Comparison of ENCODE assay signal across 10 cellular contexts in genomic region chr11:35158371-35159081, GRCh38. TPM values are rescaled to one million over a fixed set of nuclear protein-coding genes. Genes with fewer than 3 reads are reported as not detected.
DNase-seq lines count a peak whose midpoint lies in the region; ATAC-seq, FAIRE-seq and TF ChIP-seq lines count a peak whose summit lies in the region.
"Had no signal": no experiment of that assay in that cellular context is flagged by ENCODE, and none has a peak within 500 bp of the region (broad histone marks: within the 10 kb centered on the region; RNA-seq: fewer than 3 reads in every experiment).

No MANE protein-coding gene starts in this region.

- H3K4me3 Mint-ChIP-seq in stimulated activated naive CD8-positive, alpha-beta T cell treated with anti-CD3 and anti-CD28 coated beads, Interleukin-15, amount 100 ng/mL, for 72 hours: peak overlapping the region; percentile 51 to 73
- H3K4me3 Mint-ChIP-seq: type B pancreatic cell had no signal

- H3K9me3 ChIP-seq in kidney (ENCODE audit: control insufficient read depth in 1 of 2, low read length in 2 of 2): no peaks in the 10 kb centered on the region

- H3K27ac ChIP-seq in kidney (ENCODE audit: low read depth in 2 of 2, low read length in 2 of 2): no peak overlapping the region

- H3K9ac ChIP-seq in kidney (ENCODE audit: low read length in 2 of 2): no peak overlapping the region

- DNase-seq in NCI-H748 (lab: John Stamatoyannopoulos, UW; ENCODE audit: unreplicated experiment): peak; percentile 26
- DNase-seq in NCI-H748 treated with DMSO at 0.1 percent for 48 hours (lab: John Stamatoyannopoulos, UW): no peak
- peak; percentile 69 for DNase-seq in amniotic epithelial cell (ENCODE audit: low read depth)
- peak; percentile 75 for DNase-seq in kidney
- no peak for DNase-seq in stimulated activated naive CD8-positive, alpha-beta T cell treated with anti-CD3 and anti-CD28 coated beads, Interleukin-15, amount 100 ng/mL, for 72 hours
- DNase-seq in activated CD4-positive, alpha-beta T cell treated with anti-CD3 and anti-CD28 coated beads, Interleukin-2, amount 50 U/mL, for 1 hour: no peak
- DNase-seq: activated T-cell treated with anti-CD3 and anti-CD28 coated beads, Interleukin-2, amount 50 U/mL, for 1 hour had no signal

- H3K4me1 Mint-ChIP-seq in stimulated activated naive CD8-positive, alpha-beta T cell treated with anti-CD3 and anti-CD28 coated beads, Interleukin-15, amount 100 ng/mL, for 72 hours: peaks cover 99% of the 10 kb centered on the region

- ATAC-seq in stimulated activated naive CD8-positive, alpha-beta T cell treated with anti-CD3 and anti-CD28 coated beads, Interleukin-15, amount 100 ng/mL, for 72 hours: no peak
- ATAC-seq in HG03469 (IDR thresholded peaks at IDR 0.05; ENCODE audit: unreplicated experiment) (no peak), GM19023 (IDR thresholded peaks at IDR 0.05; ENCODE audit: unreplicated experiment) (no peak)

- H3K36me3 ChIP-seq in kidney (ENCODE audit: control insufficient read depth in 1 of 2, insufficient read depth in 2 of 2, low read length in 2 of 2): no peaks in the 10 kb centered on the region

- H3K27ac Mint-ChIP-seq in stimulated activated naive CD8-positive, alpha-beta T cell treated with anti-CD3 and anti-CD28 coated beads, Interleukin-15, amount 100 ng/mL, for 72 hours: peak overlapping the region; percentile 72 to 81
- H3K27ac Mint-ChIP-seq: type B pancreatic cell had no signal

- peaks cover 0 to 13% of the 10 kb centered on the region in 2 donors for H3K9me3 Mint-ChIP-seq in stimulated activated naive CD8-positive, alpha-beta T cell treated with anti-CD3 and anti-CD28 coated beads, Interleukin-15, amount 100 ng/mL, for 72 hours
- H3K9me3 Mint-ChIP-seq: type B pancreatic cell had no signal

- no peak for TF ChIP-seq CTCF in kidney (IDR thresholded peaks at IDR 0.05; ENCODE audit: borderline replicate concordance, extremely low read depth, insufficient read depth)

- intact Hi-C loops in kidney (cut with DNase I): no loop called here

- H3K4me3 ChIP-seq in kidney (ENCODE audit: low read length in 2 of 2): no peak overlapping the region

- peaks cover 0 to 2% of the 10 kb centered on the region in 2 donors for H3K4me1 ChIP-seq in kidney (ENCODE audit: control insufficient read depth in 1 of 2, insufficient read depth in 1 of 2, low read depth in 1 of 2, low read length in 2 of 2)

- no peaks in the 10 kb centered on the region for H3K27me3 Mint-ChIP-seq in stimulated activated naive CD8-positive, alpha-beta T cell treated with anti-CD3 and anti-CD28 coated beads, Interleukin-15, amount 100 ng/mL, for 72 hours

- no peak for FAIRE-seq in kidney (lab: Jason Lieb, UNC)

RNA-seq across cellular contexts. Expression of gene CD44, which starts 19.6 kb away (rescaled TPM):
- 235 TPM for total RNA-seq in kidney
- 13.8 TPM for polyA plus RNA-seq in kidney (ENCODE audit: insufficient read depth, low read depth, low replicate concordance)

Comparison
In these comparisons a context has a peak if more than half of its experiments do, and no peak if none do; other contexts are left out.
1. DNase-seq: peak in NCI-H748 (single experiment), amniotic epithelial cell (single experiment) and kidney (single experiment); none in NCI-H748 treated with DMSO at 0.1 percent for 48 hours (single experiment), stimulated activated naive CD8-positive, alpha-beta T cell treated with anti-CD3 and anti-CD28 coated beads, Interleukin-15, amount 100 ng/mL, for 72 hours (0 of 2) and activated CD4-positive, alpha-beta T cell treated with anti-CD3 and anti-CD28 coated beads, Interleukin-2, amount 50 U/mL, for 1 hour (single experiment).